In genomic region chr17:79393358-79394038, GRCh38 we compare ENCODE assay signal across 8 cellular contexts.
DNase-seq lines count a peak whose midpoint lies in the region; ATAC-seq, FAIRE-seq and TF ChIP-seq lines count a peak whose summit lies in the region.

No MANE protein-coding gene starts in this region.

- TF ChIP-seq CTCF in nephron progenitor cell (IDR thresholded peaks at IDR 0.05) (peak; percentile 96), stomach (IDR thresholded peaks at IDR 0.05) (peak in 5 of 7 experiments; percentile 71 to 88 (median 84))

- no peak for TF ChIP-seq POLR2A in stomach (IDR thresholded peaks at IDR 0.05)

- peaks cover 38% of the 10 kb centered on the region for H3K27me3 Mint-ChIP-seq in activated T-helper 17 cell treated with anti-CD3 and anti-CD28 coated beads, Interleukin-2, amount 50 U/mL, for 72 hours
- H3K27me3 Mint-ChIP-seq in nephron progenitor cell (ENCODE audit: low read depth, poor library complexity), result peaks cover 77% of the 10 kb centered on the region

- H3K4me1 Mint-ChIP-seq in activated T-helper 17 cell treated with anti-CD3 and anti-CD28 coated beads, Interleukin-2, amount 50 U/mL, for 72 hours, result no peaks in the 10 kb centered on the region
- peaks cover 12% of the 10 kb centered on the region for H3K4me1 Mint-ChIP-seq in nephron progenitor cell

- peak; percentile 55 for DNase-seq in DMS114 treated with DMSO at 0.1 percent for 48 hours (lab: John Stamatoyannopoulos, UW; ENCODE audit: unreplicated experiment)
- peak; percentile 50 for DNase-seq in KG1 (lab: John Stamatoyannopoulos, UW)
- DNase-seq in RCC 7860 (ENCODE audit: low spot score), result peak; percentile 39
- peak; percentile 53 for DNase-seq in fibroblast of peridontal ligament (ENCODE audit: extremely low read depth)
- peak; percentile 96 for DNase-seq in nephron progenitor cell
- DNase-seq in stomach, result peak; percentile 83

- no peak overlapping the region for H3K4me3 ChIP-seq in stomach

- H3K36me3 ChIP-seq in stomach, result no peaks in the 10 kb centered on the region

- H3K27ac ChIP-seq in stomach, result no peak overlapping the region

- no peak for FAIRE-seq in RCC 7860 (lab: Jason Lieb, UNC)

- H3K27me3 ChIP-seq in stomach, result peaks cover 5 to 98% (median 88%) of the 10 kb centered on the region in 3 donors

- no peaks in the 10 kb centered on the region for H3K36me3 Mint-ChIP-seq in activated T-helper 17 cell treated with anti-CD3 and anti-CD28 coated beads, Interleukin-2, amount 50 U/mL, for 72 hours (ENCODE audit: low read depth)
- no peaks in the 10 kb centered on the region for H3K36me3 Mint-ChIP-seq in nephron progenitor cell (ENCODE audit: low read depth)

- H3K4me1 ChIP-seq in stomach, result peaks cover 0 to 7% (median 2%) of the 10 kb centered on the region in 4 donors

- no peaks in the 10 kb centered on the region for H3K9me3 Mint-ChIP-seq in activated T-helper 17 cell treated with anti-CD3 and anti-CD28 coated beads, Interleukin-2, amount 50 U/mL, for 72 hours
- no peaks in the 10 kb centered on the region for H3K9me3 Mint-ChIP-seq in nephron progenitor cell

- TF ChIP-seq EP300 in stomach (IDR thresholded peaks at IDR 0.05), result no peak

- H3K4me3 Mint-ChIP-seq in activated T-helper 17 cell treated with anti-CD3 and anti-CD28 coated beads, Interleukin-2, amount 50 U/mL, for 72 hours, result no peak overlapping the region
- no peak overlapping the region for H3K4me3 Mint-ChIP-seq in nephron progenitor cell

- H3K27ac Mint-ChIP-seq in activated T-helper 17 cell treated with anti-CD3 and anti-CD28 coated beads, Interleukin-2, amount 50 U/mL, for 72 hours, result no peak overlapping the region
- no peak overlapping the region for H3K27ac Mint-ChIP-seq in nephron progenitor cell

- 45 to 67% (median 45%) methylated on average over 19 to 30 of the region's 30 CpGs for WGBS in stomach, 5 donors

- no peaks in the 10 kb centered on the region for H3K9me3 ChIP-seq in stomach

- peak; percentile 78 for ATAC-seq in activated T-helper 17 cell treated with anti-CD3 and anti-CD28 coated beads, Interleukin-2, amount 50 U/mL, for 72 hours (replicated peaks)
- ATAC-seq in GM19467 (IDR thresholded peaks at IDR 0.05; ENCODE audit: unreplicated experiment), result no peak

- intact Hi-C loops in stomach (cut with DNase I; ENCODE audit: low total_unique reads), result loop anchor here (5.0 kb wide), 1 partner anchor 306 kb away; no protein-coding TSS in a partner anchor

Comparison
In these comparisons a context has a peak if more than half of its experiments do, and no peak if none do; other contexts are left out.
1. DNase-seq: peak in every context shown above with its lines; median percentile 96 in nephron progenitor cell; 83 in stomach; 55 in DMS114 treated with DMSO at 0.1 percent for 48 hours; 53 in fibroblast of peridontal ligament; 50 in KG1; 39 in RCC 7860.